Comparison of ENCODE assay signal across 13 cellular contexts in the genomic region with DNA sequence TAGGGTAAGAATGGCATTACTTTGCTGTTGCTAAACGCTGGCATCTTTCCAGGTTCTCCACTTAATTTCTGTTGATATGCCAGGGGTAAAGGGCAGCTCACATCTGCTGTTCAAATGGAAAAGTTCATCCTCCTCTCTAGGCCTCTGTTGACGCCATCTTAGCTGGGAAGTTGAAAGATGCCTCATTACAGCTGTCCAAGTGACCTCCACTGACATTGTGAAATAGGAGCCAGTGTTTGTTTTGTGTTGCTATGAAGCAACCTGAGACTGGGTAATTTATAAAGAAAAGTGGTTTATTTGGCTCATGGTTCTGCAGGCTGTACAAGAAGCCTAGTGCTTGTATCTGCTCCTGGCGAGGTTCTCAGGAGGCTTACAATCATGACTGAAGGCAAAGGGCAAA. TPM values are rescaled to one million over a fixed set of nuclear protein-coding genes. Genes with fewer than 3 reads are reported as not detected.
A peak's percentile ranks its signal among the peaks of the same experiment; 100 is the strongest.
DNase-seq lines count a peak whose midpoint lies in the region; ATAC-seq and TF ChIP-seq lines count a peak whose summit lies in the region.
"Had no signal": no experiment of that assay in that cellular context is flagged by ENCODE, and none has a peak within 500 bp of the region (broad histone marks: within the 10 kb centered on the region; RNA-seq: fewer than 3 reads in every experiment).

No MANE protein-coding gene starts in this region.

- TF ChIP-seq CTCF in upper lobe of right lung (IDR thresholded peaks at IDR 0.05), result no peak

- no peak overlapping the region for H3K27ac ChIP-seq in upper lobe of right lung
- H3K27ac ChIP-seq: gastroesophageal sphincter had no signal

- DNase-seq in AG08396 (ENCODE audit: low spot score) (peak; percentile 14), HT1080 (ENCODE audit: low read depth) (peak; percentile 48), adipocyte (ENCODE audit: low read depth) (peak; percentile 65), kidney tubule cell (ENCODE audit: low spot score) (peak; percentile 1), GOT3 (lab: John Stamatoyannopoulos, UW) (no peak), RKO (ENCODE audit: low spot score) (no peak), upper lobe of right lung (no peak)
- DNase-seq: activated CD8-positive, alpha-beta memory T cell treated with anti-CD3 and anti-CD28 coated beads for 24 hours; stimulated activated CD4-positive, alpha-beta T cell treated with anti-CD3 and anti-CD28 coated beads, Interleukin-12 subunit alpha, Interleukin-12 subunit beta, amount 100 ng/mL, for 4 hours had no signal

- intact Hi-C loops in upper lobe of right lung (cut with DNase I), result no loop called here

- no peaks in the 10 kb centered on the region for H3K4me1 ChIP-seq in adipocyte (ENCODE audit: control insufficient read depth, insufficient read depth, low read length)
- no peaks in the 10 kb centered on the region for H3K4me1 ChIP-seq in upper lobe of right lung
- H3K4me1 ChIP-seq: gastroesophageal sphincter had no signal

- H3K9me3 ChIP-seq in adipocyte (ENCODE audit: control insufficient read depth, low read length), result no peaks in the 10 kb centered on the region
- H3K9me3 ChIP-seq in upper lobe of right lung, result peaks cover 7% of the 10 kb centered on the region

- no peaks in the 10 kb centered on the region for H3K27me3 ChIP-seq in adipocyte (replicated peaks; ENCODE audit: control insufficient read depth, insufficient read depth, low read length)
- no peaks in the 10 kb centered on the region for H3K27me3 ChIP-seq in upper lobe of right lung
- H3K27me3 ChIP-seq: gastroesophageal sphincter had no signal

- H3K4me3 ChIP-seq in adipocyte (ENCODE audit: low read length) (no peak overlapping the region), upper lobe of right lung (no peak overlapping the region)
- H3K4me3 ChIP-seq: gastroesophageal sphincter, K562 had no signal

- no peak overlapping the region for H3K9ac ChIP-seq in adipocyte (ENCODE audit: low read length)

- ATAC-seq in HG02840 (IDR thresholded peaks at IDR 0.05; ENCODE audit: low FRiP score, unreplicated experiment) (no peak), upper lobe of right lung (no peak)
- ATAC-seq: gastroesophageal sphincter, K562, Panc1 had no signal

- H3K36me3 ChIP-seq in adipocyte (ENCODE audit: control insufficient read depth, insufficient read depth, low read length, severe bottlenecking) (no peaks in the 10 kb centered on the region), upper lobe of right lung (no peaks in the 10 kb centered on the region)

RNA-seq across cellular contexts. Expression of gene ADAM21, which starts 3.3 kb away (rescaled TPM):
- 0.87 and 1.3 TPM in 2 replicates for total RNA-seq in HT1080 (2014; rRNA removed; shearing (Covaris generic))
- 2.4 TPM in 2 replicates for polyA plus RNA-seq in HT1080 (2015; cell fraction: cytosol; rRNA removed)
- 3.3 and 4.0 TPM in 2 replicates for polyA plus RNA-seq in HT1080 (2015; cell fraction: nucleus; rRNA removed)
- total RNA-seq in upper lobe of right lung, result not detected

RNA-seq across cellular contexts. Expression of gene SYNJ2BP, which starts 31.7 kb away (rescaled TPM):
- 28.4 and 33.3 TPM in 2 replicates for total RNA-seq in HT1080 (2014; rRNA removed; shearing (Covaris generic))
- polyA plus RNA-seq in HT1080 (2015; cell fraction: cytosol; rRNA removed), result 24.4 and 28.1 TPM in 2 replicates
- 24.5 and 27.6 TPM in 2 replicates for polyA plus RNA-seq in HT1080 (2015; cell fraction: nucleus; rRNA removed)
- 42.3 TPM for total RNA-seq in upper lobe of right lung

Comparison
In these comparisons a context has a peak if more than half of its experiments do, and no peak if none do; other contexts are left out.
1. DNase-seq: peak in AG08396 (single experiment), HT1080 (single experiment), adipocyte (single experiment) and kidney tubule cell (single experiment); none in GOT3 (single experiment), RKO (single experiment) and upper lobe of right lung (single experiment).